19 cellular contexts compared by ENCODE assay signal in the genomic region with DNA sequence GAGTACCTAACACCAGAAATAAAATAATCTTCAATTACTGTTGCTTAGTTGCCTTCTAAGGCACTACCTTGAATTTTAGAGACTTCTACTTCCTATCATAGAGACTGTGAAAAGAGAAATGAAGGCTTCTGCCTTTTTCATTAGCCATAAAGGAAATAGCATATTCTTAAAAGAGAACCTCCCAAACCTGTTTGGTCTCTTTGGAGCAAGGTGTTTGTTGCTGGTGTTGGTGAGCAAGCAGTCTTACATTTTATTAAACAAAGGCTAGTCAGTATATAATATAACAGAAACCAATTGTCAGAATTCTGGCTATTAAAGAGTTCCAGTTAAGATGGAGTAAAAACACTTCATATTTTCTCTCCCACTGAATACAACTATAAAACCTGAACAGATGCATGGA.
"Had no signal": no experiment of that assay in that cellular context is flagged by ENCODE, and none has a peak within 500 bp of the region (broad histone marks: within the 10 kb centered on the region; RNA-seq: fewer than 3 reads in every experiment).

No MANE protein-coding gene starts in this region.

- ATAC-seq: activated CD4-positive, CD25-positive, alpha-beta regulatory T cell treated with anti-CD3 and anti-CD28 coated beads, Interleukin-2, amount 50 U/mL, for 24 hours; activated naive CD8-positive, alpha-beta T cell treated with anti-CD3 and anti-CD28 coated beads, Interleukin-2, amount 50 U/mL, for 24 hours; activated T-helper 17 cell treated with anti-CD3 and anti-CD28 coated beads, Interleukin-2, amount 50 U/mL, for 72 hours; right cardiac atrium had no signal

- H3K4me1 Mint-ChIP-seq: activated naive CD8-positive, alpha-beta T cell treated with anti-CD3 and anti-CD28 coated beads, Interleukin-2, amount 50 U/mL, for 24 hours; activated T-helper 17 cell treated with anti-CD3 and anti-CD28 coated beads, Interleukin-2, amount 50 U/mL, for 72 hours; nephron progenitor cell had no signal

- H3K27me3 Mint-ChIP-seq: activated naive CD8-positive, alpha-beta T cell treated with anti-CD3 and anti-CD28 coated beads, Interleukin-2, amount 50 U/mL, for 24 hours; activated T-helper 17 cell treated with anti-CD3 and anti-CD28 coated beads, Interleukin-2, amount 50 U/mL, for 72 hours had no signal

- H3K27ac ChIP-seq: cardiac muscle cell, dorsolateral prefrontal cortex, esophagus muscularis mucosa had no signal

- H3K27ac Mint-ChIP-seq: activated naive CD4-positive, alpha-beta T cell treated with anti-CD3 and anti-CD28 coated beads for 36 hours; activated naive CD8-positive, alpha-beta T cell treated with anti-CD3 and anti-CD28 coated beads, Interleukin-2, amount 50 U/mL, for 24 hours; activated T-helper 17 cell treated with anti-CD3 and anti-CD28 coated beads, Interleukin-2, amount 50 U/mL, for 72 hours; nephron progenitor cell; T-helper 2 cell treated with Interferon-gamma antibody and Interleukin-4, amounts not matched to agents 5 μg/mL and 100 μg/mL, for 36 hours had no signal

- H3K4me3 ChIP-seq: cardiac muscle cell, dorsolateral prefrontal cortex, esophagus muscularis mucosa, skin epidermis had no signal

- DNase-seq: activated naive CD4-positive, alpha-beta T cell treated with anti-CD3 and anti-CD28 coated beads for 36 hours; activated naive CD8-positive, alpha-beta T cell treated with anti-CD3 and anti-CD28 coated beads, Interleukin-2, amount 50 U/mL, for 24 hours; activated T-cell treated with anti-CD3 and anti-CD28 coated beads for 4 hours; dorsolateral prefrontal cortex; glutamatergic neuron; hypothalamus; kidney; nephron progenitor cell; occipital lobe; right cardiac atrium; stimulated activated CD4-positive, alpha-beta T cell treated with anti-CD3 and anti-CD28 coated beads, Interleukin-4, amount 100 ng/mL, for 4 hours; stimulated activated CD8-positive, alpha-beta memory T cell treated with anti-CD3 and anti-CD28 coated beads, Interleukin-4, amount 100 ng/mL, for 48 hours; stimulated activated naive CD4-positive, alpha-beta T cell treated with Interleukin-2 at 50 U/mL for 16 hours had no signal

- H3K27me3 ChIP-seq: cardiac muscle cell, dorsolateral prefrontal cortex, esophagus muscularis mucosa had no signal

- H3K36me3 ChIP-seq: cardiac muscle cell, esophagus muscularis mucosa had no signal

- H3K4me3 Mint-ChIP-seq: activated naive CD4-positive, alpha-beta T cell treated with anti-CD3 and anti-CD28 coated beads for 36 hours; activated naive CD8-positive, alpha-beta T cell treated with anti-CD3 and anti-CD28 coated beads, Interleukin-2, amount 50 U/mL, for 24 hours; activated T-helper 17 cell treated with anti-CD3 and anti-CD28 coated beads, Interleukin-2, amount 50 U/mL, for 72 hours; nephron progenitor cell; T-helper 2 cell treated with Interferon-gamma antibody and Interleukin-4, amounts not matched to agents 5 μg/mL and 100 μg/mL, for 36 hours had no signal
